Comparison of ENCODE assay signal across 11 cellular contexts in the genomic region with DNA sequence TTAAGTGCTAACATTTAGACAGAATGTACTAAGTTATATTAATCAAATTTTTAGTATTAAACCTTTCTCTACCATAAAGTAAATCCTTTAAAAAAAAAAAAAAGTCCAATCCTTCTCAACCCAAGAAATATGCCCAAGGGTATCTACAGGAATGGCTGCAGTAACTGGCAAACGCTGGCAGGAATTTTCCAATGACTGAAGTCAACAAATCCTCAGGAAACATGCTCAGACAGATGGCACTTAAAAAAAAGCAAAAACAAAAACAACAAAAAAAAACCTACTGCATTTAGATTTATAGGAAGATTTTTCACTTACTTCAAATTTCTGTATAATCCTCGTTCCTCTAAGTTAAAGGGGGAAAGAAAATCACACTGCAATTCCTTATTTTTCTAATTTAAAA. TPM values are rescaled to one million over a fixed set of nuclear protein-coding genes. Genes with fewer than 3 reads are reported as not detected.
DNase-seq lines count a peak whose midpoint lies in the region; ATAC-seq and TF ChIP-seq lines count a peak whose summit lies in the region.
"Had no signal": no experiment of that assay in that cellular context is flagged by ENCODE, and none has a peak within 500 bp of the region (broad histone marks: within the 10 kb centered on the region; RNA-seq: fewer than 3 reads in every experiment).

No MANE protein-coding gene starts in this region.

- WGBS in heart right ventricle, 2 donors = 38 to 42% methylated on average over 2 of the region's 2 CpGs

- no peak overlapping the region for H3K9ac ChIP-seq in endocrine pancreas (ENCODE audit: control insufficient read depth, insufficient read depth, low read length)

- no peaks in the 10 kb centered on the region for H3K36me3 Mint-ChIP-seq in natural killer cell

- TF ChIP-seq POLR2A in vagina (IDR thresholded peaks at IDR 0.05) = no peak

- H3K4me1 ChIP-seq in heart right ventricle = peaks cover 2 to 55% (median 33%) of the 10 kb centered on the region in 9 donors
- H3K4me1 ChIP-seq in endocrine pancreas (ENCODE audit: control insufficient read depth, insufficient read depth, low read length) = no peaks in the 10 kb centered on the region
- H3K4me1 ChIP-seq in vagina = peaks cover 81% of the 10 kb centered on the region

- intact Hi-C loops in heart right ventricle (cut with DNase I) (loop anchor here in 7 of 10 donors (5.0 to 10.0 kb wide), 6 partner anchors 42 to 221 kb away; no protein-coding TSS in a partner anchor), Right ventricle myocardium superior (cut with DNase I) (loop anchor here (5.0 to 10.0 kb wide), 2 partner anchors 107 to 221 kb away; no protein-coding TSS in a partner anchor), natural killer cell (cut with micrococcal nuclease) (no loop called here), vagina (cut with DNase I) (no loop called here)

- no peak for TF ChIP-seq CTCF in heart right ventricle (IDR thresholded peaks at IDR 0.05)
- TF ChIP-seq CTCF in natural killer cell (IDR thresholded peaks at IDR 0.05) = no peak
- no peak for TF ChIP-seq CTCF in vagina (IDR thresholded peaks at IDR 0.05)
- no peak for TF ChIP-seq CTCF in GM13976 (IDR thresholded peaks at IDR 0.05; ENCODE audit: borderline replicate concordance, control extremely low read depth, extremely low read depth, insufficient read depth, missing control alignments)

- H3K27ac ChIP-seq in heart right ventricle = peak overlapping the region; percentile 62 to 93 (median 86)
- peak overlapping the region; percentile 74 for H3K27ac ChIP-seq in vagina
- H3K27ac ChIP-seq: VCaP had no signal

- H3K27me3 Mint-ChIP-seq in natural killer cell (ENCODE audit: low read depth in 2 of 2) = peaks cover 0 to 3% of the 10 kb centered on the region in 2 donors

- peak overlapping the region; percentile 12 to 59 (median 50) for H3K4me3 ChIP-seq in heart right ventricle
- H3K4me3 ChIP-seq in endocrine pancreas (ENCODE audit: control insufficient read depth, insufficient read depth, low read length) = peak overlapping the region; percentile 26
- peak overlapping the region in 1 of 2 donors; percentile 28 for H3K4me3 ChIP-seq in vagina

- H3K27ac Mint-ChIP-seq in natural killer cell = peak overlapping the region; percentile 76 to 83

- H3K27me3 ChIP-seq in heart right ventricle = no peaks in the 10 kb centered on the region
- H3K27me3 ChIP-seq in endocrine pancreas (ENCODE audit: control insufficient read depth, insufficient read depth, low read length) = no peaks in the 10 kb centered on the region
- no peaks in the 10 kb centered on the region for H3K27me3 ChIP-seq in vagina

- no peaks in the 10 kb centered on the region for H3K9me3 ChIP-seq in heart right ventricle
- H3K9me3 ChIP-seq in endocrine pancreas (ENCODE audit: control insufficient read depth, low read length) = no peaks in the 10 kb centered on the region
- no peaks in the 10 kb centered on the region for H3K9me3 ChIP-seq in vagina

- in situ Hi-C loops in GM13976 (cut with MboI; ENCODE audit: low sequenced_read_pairs, unreplicated experiment) = no loop called here

- DNase-seq in heart right ventricle (no peak), Right ventricle myocardium superior (no peak), natural killer cell (no peak), vagina (ENCODE audit: extremely low spot score in 2 of 2) (no peak), GM13976 (ENCODE audit: low spot score) (no peak)
- DNase-seq: NCI-H82; stimulated activated CD4-positive, alpha-beta T cell treated with anti-CD3 and anti-CD28 coated beads, Interleukin-4, amount 100 ng/mL, for 4 hours had no signal

- no peaks in the 10 kb centered on the region for H3K9me3 Mint-ChIP-seq in natural killer cell

- H3K36me3 ChIP-seq in heart right ventricle = no peaks in the 10 kb centered on the region
- no peaks in the 10 kb centered on the region for H3K36me3 ChIP-seq in endocrine pancreas (ENCODE audit: control insufficient read depth, insufficient read depth, low read length)
- H3K36me3 ChIP-seq in vagina = no peaks in the 10 kb centered on the region

- ATAC-seq in heart right ventricle (no peak), Right ventricle myocardium superior (ENCODE audit: poor library complexity) (no peak), natural killer cell (no peak), GM18909 (IDR thresholded peaks at IDR 0.05; ENCODE audit: poor library complexity, unreplicated experiment) (no peak), GM18873 (IDR thresholded peaks at IDR 0.05; ENCODE audit: low FRiP score, unreplicated experiment) (no peak)

- peaks cover 46 to 48% of the 10 kb centered on the region in 2 donors for H3K4me1 Mint-ChIP-seq in natural killer cell

- peak overlapping the region; percentile 9 for H3K4me3 Mint-ChIP-seq in natural killer cell

RNA-seq across cellular contexts. Expression of gene SVIL, which starts 0.7 kb away (rescaled TPM):
- total RNA-seq in heart right ventricle (100 to 1,000 TPM; 287 to 655 (median 537) TPM), Right ventricle myocardium superior (298 TPM), natural killer cell (10 to 100 TPM; 24.9 to 57.2 (median 33.5) TPM), vagina (111 TPM)
- 100 to 1,000 TPM in 1 of 2 donors, 10 to 100 TPM in 1; 38.6 to 115 TPM for polyA plus RNA-seq in heart right ventricle

Comparison
In these comparisons a context has a peak if more than half of its experiments do, and no peak if none do; other contexts are left out.
1. intact Hi-C loops: an anchor here in heart right ventricle (5.0 to 10.0 kb wide) and Right ventricle myocardium superior (5.0 to 10.0 kb wide); none called in natural killer cell and vagina.